24 cellular contexts compared by ENCODE assay signal in genomic region chr1:91245437-91245836, GRCh38.
"Had no signal": no experiment of that assay in that cellular context is flagged by ENCODE, and none has a peak within 500 bp of the region (broad histone marks: within the 10 kb centered on the region; RNA-seq: fewer than 3 reads in every experiment).

No MANE protein-coding gene starts in this region.

- ATAC-seq: activated CD8-positive, alpha-beta memory T cell treated with anti-CD3 and anti-CD28 coated beads, Interleukin-2, amount 10 ng/mL, durations not matched to agents 7 days and 5 days; activated CD8-positive, alpha-beta T cell treated with anti-CD3 and anti-CD28 coated beads, Interleukin-2, amount 10 ng/mL, durations not matched to agents 7 days and 5 days; activated naive CD4-positive, alpha-beta T cell treated with anti-CD3 and anti-CD28 coated beads, Interleukin-2, amount 50 U/mL, for 72 hours; activated T-cell treated with anti-CD3 and anti-CD28 coated beads, Interleukin-2, amount 50 U/mL, for 72 hours; esophagus mucosa had no signal

- H3K27ac ChIP-seq: brain microvascular endothelial cell, coronary artery, dorsolateral prefrontal cortex had no signal

- H3K4me3 ChIP-seq: coronary artery, dorsolateral prefrontal cortex had no signal

- H3K27me3 ChIP-seq: brain microvascular endothelial cell, dorsolateral prefrontal cortex had no signal

- H3K36me3 ChIP-seq: brain microvascular endothelial cell had no signal

- H3K27ac Mint-ChIP-seq: activated CD4-positive, alpha-beta memory T cell treated with anti-CD3 and anti-CD28 coated beads for 36 hours; activated CD8-positive, alpha-beta memory T cell treated with anti-CD3 and anti-CD28 coated beads, Interleukin-2, amount 10 ng/mL, durations not matched to agents 7 days and 5 days; activated CD8-positive, alpha-beta T cell treated with anti-CD3 and anti-CD28 coated beads, Interleukin-2, amount 10 ng/mL, durations not matched to agents 7 days and 5 days; activated naive CD4-positive, alpha-beta T cell treated with anti-CD3 and anti-CD28 coated beads, Interleukin-2, amount 10 ng/mL, durations not matched to agents 7 days and 5 days; activated naive CD4-positive, alpha-beta T cell treated with anti-CD3 and anti-CD28 coated beads, Interleukin-2, amount 50 U/mL, for 72 hours; activated T-cell treated with anti-CD3 and anti-CD28 coated beads, Interleukin-2, amount 50 U/mL, for 24 hours; activated T-cell treated with anti-CD3 and anti-CD28 coated beads, Interleukin-2, amount 50 U/mL, for 72 hours; dendritic cell treated with granulocyte-macrophage colony-stimulating factor and Interleukin-4, amounts not matched to agents 40 ng/mL and 50 ng/mL, for 4 days; endodermal cell had no signal

- H3K36me3 Mint-ChIP-seq: activated CD4-positive, alpha-beta memory T cell treated with anti-CD3 and anti-CD28 coated beads for 36 hours; activated CD8-positive, alpha-beta memory T cell treated with anti-CD3 and anti-CD28 coated beads, Interleukin-2, amount 10 ng/mL, durations not matched to agents 7 days and 5 days; activated naive CD4-positive, alpha-beta T cell treated with anti-CD3 and anti-CD28 coated beads, Interleukin-2, amount 10 ng/mL, durations not matched to agents 7 days and 5 days; activated naive CD4-positive, alpha-beta T cell treated with anti-CD3 and anti-CD28 coated beads, Interleukin-2, amount 50 U/mL, for 72 hours had no signal

- DNase-seq: activated CD4-positive, alpha-beta memory T cell treated with anti-CD3 and anti-CD28 coated beads for 36 hours; activated CD4-positive, alpha-beta T cell treated with anti-CD3 and anti-CD28 coated beads for 1 hour; activated CD4-positive, alpha-beta T cell treated with anti-CD3 and anti-CD28 coated beads for 4 hours; activated CD8-positive, alpha-beta memory T cell treated with anti-CD3 and anti-CD28 coated beads, Interleukin-2, amount 10 ng/mL, durations not matched to agents 7 days and 5 days; activated CD8-positive, alpha-beta memory T cell treated with anti-CD3 and anti-CD28 coated beads, Interleukin-2, amount 50 U/mL, for 4 hours; activated CD8-positive, alpha-beta T cell treated with anti-CD3 and anti-CD28 coated beads, Interleukin-2, amount 10 ng/mL, durations not matched to agents 7 days and 5 days; activated gamma-delta T cell; activated naive CD4-positive, alpha-beta T cell; activated naive CD4-positive, alpha-beta T cell treated with anti-CD3 and anti-CD28 coated beads, Interleukin-2, amount 10 ng/mL, durations not matched to agents 7 days and 5 days; activated T-cell treated with anti-CD3 and anti-CD28 coated beads, Interleukin-2, amount 50 U/mL, for 24 hours; activated T-cell treated with anti-CD3 and anti-CD28 coated beads, Interleukin-2, amount 50 U/mL, for 72 hours; amniotic stem cell; anterior cingulate cortex; brain microvascular endothelial cell; dorsolateral prefrontal cortex; effector memory CD4-positive, alpha-beta T cell; endodermal cell; head of caudate nucleus; T-helper 2 cell had no signal

- H3K4me1 Mint-ChIP-seq: activated CD8-positive, alpha-beta memory T cell treated with anti-CD3 and anti-CD28 coated beads, Interleukin-2, amount 10 ng/mL, durations not matched to agents 7 days and 5 days; activated naive CD4-positive, alpha-beta T cell treated with anti-CD3 and anti-CD28 coated beads, Interleukin-2, amount 10 ng/mL, durations not matched to agents 7 days and 5 days; central memory CD8-positive, alpha-beta T cell had no signal

- H3K27me3 Mint-ChIP-seq: activated naive CD4-positive, alpha-beta T cell treated with anti-CD3 and anti-CD28 coated beads, Interleukin-2, amount 10 ng/mL, durations not matched to agents 7 days and 5 days; dendritic cell treated with granulocyte-macrophage colony-stimulating factor and Interleukin-4, amounts not matched to agents 40 ng/mL and 50 ng/mL, for 4 days had no signal

- H3K4me3 Mint-ChIP-seq: activated CD4-positive, alpha-beta memory T cell treated with anti-CD3 and anti-CD28 coated beads for 36 hours; activated CD8-positive, alpha-beta memory T cell treated with anti-CD3 and anti-CD28 coated beads, Interleukin-2, amount 10 ng/mL, durations not matched to agents 7 days and 5 days; activated CD8-positive, alpha-beta T cell treated with anti-CD3 and anti-CD28 coated beads, Interleukin-2, amount 10 ng/mL, durations not matched to agents 7 days and 5 days; activated naive CD4-positive, alpha-beta T cell treated with anti-CD3 and anti-CD28 coated beads, Interleukin-2, amount 10 ng/mL, durations not matched to agents 7 days and 5 days; activated T-cell treated with anti-CD3 and anti-CD28 coated beads, Interleukin-2, amount 50 U/mL, for 24 hours; activated T-cell treated with anti-CD3 and anti-CD28 coated beads, Interleukin-2, amount 50 U/mL, for 72 hours; central memory CD8-positive, alpha-beta T cell; dendritic cell treated with granulocyte-macrophage colony-stimulating factor and Interleukin-4, amounts not matched to agents 40 ng/mL and 50 ng/mL, for 4 days; endodermal cell had no signal

- H3K9me3 Mint-ChIP-seq: activated CD4-positive, alpha-beta memory T cell treated with anti-CD3 and anti-CD28 coated beads for 36 hours; activated naive CD4-positive, alpha-beta T cell treated with anti-CD3 and anti-CD28 coated beads, Interleukin-2, amount 10 ng/mL, durations not matched to agents 7 days and 5 days; activated naive CD4-positive, alpha-beta T cell treated with anti-CD3 and anti-CD28 coated beads, Interleukin-2, amount 50 U/mL, for 72 hours; activated T-cell treated with anti-CD3 and anti-CD28 coated beads, Interleukin-2, amount 50 U/mL, for 24 hours; activated T-cell treated with anti-CD3 and anti-CD28 coated beads, Interleukin-2, amount 50 U/mL, for 72 hours; central memory CD8-positive, alpha-beta T cell; dendritic cell treated with granulocyte-macrophage colony-stimulating factor and Interleukin-4, amounts not matched to agents 40 ng/mL and 50 ng/mL, for 4 days had no signal
